9 cellular contexts compared by ENCODE assay signal in the genomic region with DNA sequence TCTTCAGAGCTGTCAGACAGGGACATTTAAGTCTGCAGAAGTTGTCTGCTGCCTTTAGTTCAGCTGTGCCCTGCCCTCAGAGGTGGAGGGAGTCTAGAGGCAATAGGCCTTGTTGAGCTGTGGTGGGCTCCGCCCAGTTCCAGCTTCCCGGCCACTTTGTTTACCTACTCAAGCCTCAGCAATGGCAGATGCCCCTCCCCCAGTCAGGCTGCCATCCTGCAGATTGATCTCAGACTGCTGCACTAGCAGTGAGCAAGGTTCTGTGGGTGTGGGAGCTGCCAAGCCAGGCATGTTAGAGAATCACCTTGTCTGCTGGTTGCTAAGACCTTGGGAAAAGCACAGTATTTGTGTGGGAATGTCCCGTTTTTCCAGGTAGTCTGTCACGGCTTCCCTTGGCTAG. TPM values are rescaled to one million over a fixed set of nuclear protein-coding genes. Genes with fewer than 3 reads are reported as not detected.
A peak's percentile ranks its signal among the peaks of the same experiment; 100 is the strongest.
DNase-seq lines count a peak whose midpoint lies in the region; ATAC-seq, FAIRE-seq and TF ChIP-seq lines count a peak whose summit lies in the region.
"Not testable (repeated sequence)": the region's sequence is repeated elsewhere in the genome, so short reads cannot be mapped to it uniquely, and the experiment has no call there.
"Had no signal": no experiment of that assay in that cellular context is flagged by ENCODE, and none has a peak within 500 bp of the region (broad histone marks: within the 10 kb centered on the region; RNA-seq: fewer than 3 reads in every experiment).

No MANE protein-coding gene starts in this region.

- H3K36me3 Mint-ChIP-seq in astrocyte (ENCODE audit: low read depth, unreplicated experiment) = not testable (repeated sequence)

- not testable (repeated sequence) for FAIRE-seq in astrocyte (lab: Jason Lieb, UNC)

- DNase-seq in DMS153 (lab: John Stamatoyannopoulos, UW) = peak; percentile 64
- DNase-seq in NCI-H1417 (lab: John Stamatoyannopoulos, UW) = peak; percentile 19 to 46 (median 21)
- peak; percentile 72 for DNase-seq in NCI-H69 (lab: John Stamatoyannopoulos, UW)
- DNase-seq in Peyer's patch = peak in 2 of 3 donors; percentile 60 to 76
- DNase-seq in astrocyte (ENCODE audit: low read depth) = not testable (repeated sequence)
- DNase-seq in head of caudate nucleus = peak in 25 of 42 donors; percentile 14 to 66 (median 33)
- peak; percentile 80 to 88 (median 87) for DNase-seq in mucosa of descending colon
- DNase-seq in upper lobe of right lung = peak; percentile 71

- not testable (repeated sequence) for H3K27ac ChIP-seq in Peyer's patch; astrocyte (ENCODE audit: low read depth, low read length)
- peak overlapping the region; percentile 11 for H3K27ac ChIP-seq in upper lobe of right lung

- H3K4me3 ChIP-seq in Peyer's patch; astrocyte (ENCODE audit: insufficient read depth, low read depth, low read length); mucosa of descending colon; upper lobe of right lung: not testable (repeated sequence)

- H3K79me2 ChIP-seq in astrocyte (ENCODE audit: insufficient read depth, low read length) = not testable (repeated sequence)

- not testable (repeated sequence) for H3K4me3 Mint-ChIP-seq in astrocyte (ENCODE audit: unreplicated experiment)

- peak overlapping the region; percentile 18 for H2AFZ ChIP-seq in astrocyte (ENCODE audit: low read depth, low read length)

- not testable (repeated sequence) for H3K4me2 ChIP-seq in astrocyte (ENCODE audit: low read length)

- intact Hi-C loops in head of caudate nucleus (cut with DNase I); mucosa of descending colon (cut with DNase I, micrococcal nuclease); upper lobe of right lung (cut with DNase I): not testable (repeated sequence)

- not testable (repeated sequence) for TF ChIP-seq POLR2A in Peyer's patch (IDR thresholded peaks at IDR 0.05)

- H3K27me3 ChIP-seq in Peyer's patch; astrocyte (ENCODE audit: insufficient read depth, low read length); upper lobe of right lung: not testable (repeated sequence)

- not testable (repeated sequence) for H3K36me3 ChIP-seq in Peyer's patch; astrocyte (ENCODE audit: insufficient read depth, low read length); mucosa of descending colon (ENCODE audit: low read depth); upper lobe of right lung

- H3K4me1 ChIP-seq in Peyer's patch; astrocyte (ENCODE audit: insufficient read depth, low read length); mucosa of descending colon (ENCODE audit: low read depth); upper lobe of right lung: not testable (repeated sequence)

- peak; percentile 71 for ATAC-seq in mucosa of descending colon
- ATAC-seq in upper lobe of right lung = not testable (repeated sequence)

- not testable (repeated sequence) for H3K9me3 Mint-ChIP-seq in astrocyte (ENCODE audit: unreplicated experiment)

- not testable (repeated sequence) for H3K9ac ChIP-seq in astrocyte (ENCODE audit: low read length)

- TF ChIP-seq CTCF in Peyer's patch (IDR thresholded peaks at IDR 0.05); astrocyte (IDR thresholded peaks at IDR 0.05; ENCODE audit: insufficient read depth, low read depth, low read length); mucosa of descending colon (IDR thresholded peaks at IDR 0.05); upper lobe of right lung (IDR thresholded peaks at IDR 0.05): not testable (repeated sequence)

- not testable (repeated sequence) for H3K4me1 Mint-ChIP-seq in astrocyte (ENCODE audit: low read depth, unreplicated experiment)

- H3K27me3 Mint-ChIP-seq in astrocyte (ENCODE audit: low read depth, unreplicated experiment) = not testable (repeated sequence)

- H3K9me3 ChIP-seq in Peyer's patch; astrocyte (ENCODE audit: insufficient read depth, low read depth, low read length); mucosa of descending colon; upper lobe of right lung: not testable (repeated sequence)

- H4K20me1 ChIP-seq in astrocyte (ENCODE audit: insufficient read depth, low read length) = not testable (repeated sequence)

- not testable (repeated sequence) for H3K27ac Mint-ChIP-seq in astrocyte (ENCODE audit: unreplicated experiment)

RNA-seq across cellular contexts. Expression of gene KIAA0408, which starts 46.1 kb away (rescaled TPM):
- total RNA-seq in Peyer's patch (1 to 10 TPM in 3 of 4 donors, under 1 TPM in 1; 0.53 to 5.0 (median 3.8) TPM), astrocyte (17.5 and 19.6 TPM in 2 replicates), mucosa of descending colon (10 to 100 TPM in 1 of 3 donors, 1 to 10 TPM in 2; 1.1 to 25.0 (median 2.4) TPM), upper lobe of right lung (55.0 TPM)
- total RNA-seq: MCF 10A had no signal
